In the genomic region with DNA sequence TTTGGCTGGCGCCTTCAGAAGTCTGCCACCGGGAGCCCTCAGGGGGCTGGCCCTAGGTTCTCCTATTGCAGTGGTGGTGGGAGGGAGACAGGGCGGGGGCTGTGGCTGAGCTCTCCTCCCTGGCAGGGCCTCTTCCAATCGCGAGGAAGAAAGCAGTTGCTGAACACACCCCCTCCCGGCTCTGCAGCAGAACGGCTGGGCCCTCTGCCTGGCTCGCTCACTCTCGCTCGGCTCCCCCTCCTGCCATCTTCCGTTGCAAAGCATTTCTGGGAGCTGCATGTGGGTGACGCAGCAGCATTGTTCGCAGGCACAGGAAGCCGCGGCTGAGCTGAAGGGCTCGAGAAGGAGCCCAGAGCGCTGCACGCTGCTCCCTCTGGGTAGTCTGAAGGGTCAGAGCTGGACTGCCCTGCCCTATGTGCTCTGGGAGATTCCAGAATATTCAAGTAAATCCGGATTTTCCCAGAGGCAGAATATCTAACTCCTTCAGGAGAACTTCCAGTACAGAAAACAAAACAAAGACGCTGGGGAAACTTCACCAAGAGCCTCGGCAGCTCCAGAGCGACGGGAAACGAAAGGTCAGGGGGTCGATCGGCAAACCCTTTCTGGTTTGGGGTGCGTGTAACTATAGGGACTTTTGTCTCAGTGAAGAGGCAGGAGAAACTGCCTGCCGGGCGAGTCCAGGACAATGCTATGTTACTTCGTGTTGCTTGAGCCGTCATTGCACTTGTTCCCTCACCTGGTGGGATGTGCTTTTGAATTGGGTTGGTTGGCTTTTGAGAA, we compare ENCODE assay signal across 8 cellular contexts. TPM values are rescaled to one million over a fixed set of nuclear protein-coding genes. Genes with fewer than 3 reads are reported as not detected.
DNase-seq lines count a peak whose midpoint lies in the region; ATAC-seq and TF ChIP-seq lines count a peak whose summit lies in the region.

No MANE protein-coding gene starts in this region.

- ATAC-seq in HG02623 (IDR thresholded peaks at IDR 0.05; ENCODE audit: unreplicated experiment) (peak; percentile 81), thoracic aorta (ENCODE audit: insufficient number of reproducible peaks, low FRiP score, low read depth) (peak; percentile 81)

- DNase-seq in GM10266 (ENCODE audit: extremely low spot score) = peak; percentile 91
- DNase-seq in NCI-H1105 (lab: John Stamatoyannopoulos, UW) = peak; percentile 98
- peak; percentile 97 for DNase-seq in SKM-1 (lab: John Stamatoyannopoulos, UW; ENCODE audit: unreplicated experiment)
- DNase-seq in activated naive CD8-positive, alpha-beta T cell treated with anti-CD3 and anti-CD28 coated beads for 36 hours = peak; percentile 97
- DNase-seq in glutamatergic neuron = peak; percentile 95
- peak; percentile 93 for DNase-seq in osteoblast (ENCODE audit: insufficient read length, low spot score, missing footprints)
- peak; percentile 93 for DNase-seq in thoracic aorta (ENCODE audit: low spot score)

- H3K4me1 ChIP-seq in osteoblast (ENCODE audit: insufficient read depth, low read length) (peaks cover 31% of the 10 kb centered on the region), thoracic aorta (ENCODE audit: control insufficient read depth in 1 of 2, low read depth in 2 of 2) (peaks cover 29 to 38% of the 10 kb centered on the region in 2 donors)

- H3K27me3 ChIP-seq in osteoblast (ENCODE audit: insufficient read depth, low read length) = no peaks in the 10 kb centered on the region
- no peaks in the 10 kb centered on the region for H3K27me3 ChIP-seq in thoracic aorta (replicated peaks; ENCODE audit: insufficient read depth)

- H3K27ac ChIP-seq in osteoblast (ENCODE audit: low read depth, low read length) (peak overlapping the region; percentile 93), thoracic aorta (peak overlapping the region; percentile 91 to 94)

- peak overlapping the region; percentile 99 for H3K4me2 ChIP-seq in osteoblast (ENCODE audit: insufficient read depth, low read length)

- H3K27ac Mint-ChIP-seq in activated naive CD8-positive, alpha-beta T cell treated with anti-CD3 and anti-CD28 coated beads for 36 hours = peak overlapping the region; percentile 99
- peak overlapping the region; percentile 99 for H3K27ac Mint-ChIP-seq in glutamatergic neuron (ENCODE audit: unreplicated experiment)

- no peaks in the 10 kb centered on the region for H3K27me3 Mint-ChIP-seq in activated naive CD8-positive, alpha-beta T cell treated with anti-CD3 and anti-CD28 coated beads for 36 hours
- peaks cover 2% of the 10 kb centered on the region for H3K27me3 Mint-ChIP-seq in glutamatergic neuron (ENCODE audit: unreplicated experiment)

- peaks cover 40% of the 10 kb centered on the region for H4K20me1 ChIP-seq in osteoblast (ENCODE audit: insufficient read depth, low read length)

- peak overlapping the region; percentile 98 for H3K4me3 Mint-ChIP-seq in activated naive CD8-positive, alpha-beta T cell treated with anti-CD3 and anti-CD28 coated beads for 36 hours
- H3K4me3 Mint-ChIP-seq in glutamatergic neuron (ENCODE audit: unreplicated experiment) = peak overlapping the region; percentile 94

- H3K9me3 ChIP-seq in osteoblast (ENCODE audit: low read depth, low read length) = no peaks in the 10 kb centered on the region
- H3K9me3 ChIP-seq in thoracic aorta = no peaks in the 10 kb centered on the region

- peaks cover 56% of the 10 kb centered on the region for H3K79me2 ChIP-seq in osteoblast (ENCODE audit: insufficient read depth, low read length)

- H3K4me3 ChIP-seq in osteoblast (ENCODE audit: insufficient read depth, low read length) = peak overlapping the region; percentile 89
- H3K4me3 ChIP-seq in thoracic aorta = peak overlapping the region; percentile 84

- peaks cover 44% of the 10 kb centered on the region for H3K36me3 Mint-ChIP-seq in activated naive CD8-positive, alpha-beta T cell treated with anti-CD3 and anti-CD28 coated beads for 36 hours
- H3K36me3 Mint-ChIP-seq in glutamatergic neuron (ENCODE audit: unreplicated experiment) = no peaks in the 10 kb centered on the region

- TF ChIP-seq CTCF in GM10266 (IDR thresholded peaks at IDR 0.05; ENCODE audit: control insufficient read depth, insufficient read depth, low read depth, missing control alignments) (peak; percentile 1), glutamatergic neuron (IDR thresholded peaks at IDR 0.05; ENCODE audit: partially characterized antibody, unreplicated experiment) (no peak), osteoblast (IDR thresholded peaks at IDR 0.05; ENCODE audit: extremely low read depth, low read depth, low read length) (no peak), thoracic aorta (IDR thresholded peaks at IDR 0.05) (no peak)

- H2AFZ ChIP-seq in osteoblast (ENCODE audit: low read length) = no peak overlapping the region

- peaks cover 38% of the 10 kb centered on the region for H3K4me1 Mint-ChIP-seq in activated naive CD8-positive, alpha-beta T cell treated with anti-CD3 and anti-CD28 coated beads for 36 hours
- H3K4me1 Mint-ChIP-seq in glutamatergic neuron (ENCODE audit: low read depth, unreplicated experiment) = peaks cover 23% of the 10 kb centered on the region

- H3K36me3 ChIP-seq in osteoblast (ENCODE audit: insufficient read depth, low read length) (peaks cover 23% of the 10 kb centered on the region), thoracic aorta (peaks cover 6% of the 10 kb centered on the region)

- H3K9me3 Mint-ChIP-seq in activated naive CD8-positive, alpha-beta T cell treated with anti-CD3 and anti-CD28 coated beads for 36 hours = no peaks in the 10 kb centered on the region
- H3K9me3 Mint-ChIP-seq in glutamatergic neuron (ENCODE audit: unreplicated experiment) = peaks cover 11% of the 10 kb centered on the region

RNA-seq across cellular contexts. Expression of gene GRK2, which starts 26.3 kb away (rescaled TPM):
- total RNA-seq in activated naive CD8-positive, alpha-beta T cell treated with anti-CD3 and anti-CD28 coated beads for 36 hours = 100 to 1,000 TPM; 211 to 219 TPM
- total RNA-seq in glutamatergic neuron (ENCODE audit: unreplicated experiment) (52.2 TPM), osteoblast (21.4 and 23.6 TPM in 2 replicates), thoracic aorta (10 to 100 TPM; 72.8 to 85.2 TPM)

RNA-seq across cellular contexts. Expression of gene ANKRD13D, which starts 49.1 kb away (rescaled TPM):
- total RNA-seq in activated naive CD8-positive, alpha-beta T cell treated with anti-CD3 and anti-CD28 coated beads for 36 hours = 10 to 100 TPM; 52.0 to 55.7 TPM
- total RNA-seq in glutamatergic neuron (ENCODE audit: unreplicated experiment) (109 TPM), osteoblast (33.0 and 34.4 TPM in 2 replicates), thoracic aorta (100 to 1,000 TPM in 1 of 2 donors, 10 to 100 TPM in 1; 66.6 to 101 TPM)

Comparison
In these comparisons a context has a peak if more than half of its experiments do, and no peak if none do; other contexts are left out.
1. Peak in every context shown above with its lines: DNase-seq, ATAC-seq, H3K4me3 ChIP-seq and H3K27ac ChIP-seq.